ENCODE assay signal across 2 cellular contexts in the genomic region with DNA sequence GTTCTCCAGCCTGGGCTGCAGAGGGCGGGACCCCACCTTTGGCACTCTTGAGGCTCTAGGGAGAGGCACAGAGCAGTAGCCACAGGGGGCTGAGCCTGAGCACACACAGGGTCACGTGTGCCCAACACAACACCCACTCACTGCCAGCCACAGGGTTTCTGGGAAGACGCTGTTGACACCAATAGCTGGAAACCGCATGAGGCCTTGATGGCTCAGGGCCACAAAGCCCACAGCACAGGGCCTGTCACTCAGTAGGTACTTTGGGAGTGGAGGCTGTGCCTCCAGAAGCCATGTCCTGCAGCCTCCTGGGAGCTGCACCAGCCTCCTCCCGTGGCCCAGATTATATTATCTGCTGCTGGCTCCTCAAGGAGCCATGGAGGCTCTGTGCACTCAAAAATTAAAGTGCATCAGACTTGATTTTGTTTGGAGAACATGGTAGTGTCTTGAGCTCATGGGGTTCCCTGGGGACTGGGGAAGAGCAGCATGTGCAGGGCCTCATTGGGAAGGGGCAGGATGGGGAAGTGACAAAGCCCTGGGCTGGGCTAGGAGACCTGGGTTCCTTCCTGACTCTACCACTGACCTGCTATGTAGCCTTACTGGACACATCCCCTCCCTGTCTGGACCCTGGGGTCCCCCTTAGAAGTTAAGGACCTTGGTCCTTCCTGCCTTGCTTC.
TF ChIP-seq lines count a peak whose summit lies in the region.

No MANE protein-coding gene starts in this region.

TF ChIP-seq in HEK293, 187 proteins besides CTCF, POLR2A, EP300 and RAD21 (continued from another document and continues in another):
- TF ChIP-seq, protein P1, sequence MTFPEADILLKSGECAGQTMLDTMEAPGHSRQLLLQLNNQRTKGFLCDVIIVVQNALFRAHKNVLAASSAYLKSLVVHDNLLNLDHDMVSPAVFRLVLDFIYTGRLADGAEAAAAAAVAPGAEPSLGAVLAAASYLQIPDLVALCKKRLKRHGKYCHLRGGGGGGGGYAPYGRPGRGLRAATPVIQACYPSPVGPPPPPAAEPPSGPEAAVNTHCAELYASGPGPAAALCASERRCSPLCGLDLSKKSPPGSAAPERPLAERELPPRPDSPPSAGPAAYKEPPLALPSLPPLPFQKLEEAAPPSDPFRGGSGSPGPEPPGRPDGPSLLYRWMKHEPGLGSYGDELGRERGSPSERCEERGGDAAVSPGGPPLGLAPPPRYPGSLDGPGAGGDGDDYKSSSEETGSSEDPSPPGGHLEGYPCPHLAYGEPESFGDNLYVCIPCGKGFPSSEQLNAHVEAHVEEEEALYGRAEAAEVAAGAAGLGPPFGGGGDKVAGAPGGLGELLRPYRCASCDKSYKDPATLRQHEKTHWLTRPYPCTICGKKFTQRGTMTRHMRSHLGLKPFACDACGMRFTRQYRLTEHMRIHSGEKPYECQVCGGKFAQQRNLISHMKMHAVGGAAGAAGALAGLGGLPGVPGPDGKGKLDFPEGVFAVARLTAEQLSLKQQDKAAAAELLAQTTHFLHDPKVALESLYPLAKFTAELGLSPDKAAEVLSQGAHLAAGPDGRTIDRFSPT (tag by site-specific recombination; IDR thresholded peaks at IDR 0.05), result 0 out of 2 replicates have a peak, but pooled peaks have one; percentile 42
- TF ChIP-seq, protein P2, sequence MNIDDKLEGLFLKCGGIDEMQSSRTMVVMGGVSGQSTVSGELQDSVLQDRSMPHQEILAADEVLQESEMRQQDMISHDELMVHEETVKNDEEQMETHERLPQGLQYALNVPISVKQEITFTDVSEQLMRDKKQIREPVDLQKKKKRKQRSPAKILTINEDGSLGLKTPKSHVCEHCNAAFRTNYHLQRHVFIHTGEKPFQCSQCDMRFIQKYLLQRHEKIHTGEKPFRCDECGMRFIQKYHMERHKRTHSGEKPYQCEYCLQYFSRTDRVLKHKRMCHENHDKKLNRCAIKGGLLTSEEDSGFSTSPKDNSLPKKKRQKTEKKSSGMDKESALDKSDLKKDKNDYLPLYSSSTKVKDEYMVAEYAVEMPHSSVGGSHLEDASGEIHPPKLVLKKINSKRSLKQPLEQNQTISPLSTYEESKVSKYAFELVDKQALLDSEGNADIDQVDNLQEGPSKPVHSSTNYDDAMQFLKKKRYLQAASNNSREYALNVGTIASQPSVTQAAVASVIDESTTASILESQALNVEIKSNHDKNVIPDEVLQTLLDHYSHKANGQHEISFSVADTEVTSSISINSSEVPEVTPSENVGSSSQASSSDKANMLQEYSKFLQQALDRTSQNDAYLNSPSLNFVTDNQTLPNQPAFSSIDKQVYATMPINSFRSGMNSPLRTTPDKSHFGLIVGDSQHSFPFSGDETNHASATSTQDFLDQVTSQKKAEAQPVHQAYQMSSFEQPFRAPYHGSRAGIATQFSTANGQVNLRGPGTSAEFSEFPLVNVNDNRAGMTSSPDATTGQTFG (tag by site-specific recombination; IDR thresholded peaks at IDR 0.05; ENCODE audit: borderline replicate concordance), result no peak
- no peak for TF ChIP-seq ZNF48 (tag by site-specific recombination; IDR thresholded peaks at IDR 0.05)
- TF ChIP-seq, protein P3, sequence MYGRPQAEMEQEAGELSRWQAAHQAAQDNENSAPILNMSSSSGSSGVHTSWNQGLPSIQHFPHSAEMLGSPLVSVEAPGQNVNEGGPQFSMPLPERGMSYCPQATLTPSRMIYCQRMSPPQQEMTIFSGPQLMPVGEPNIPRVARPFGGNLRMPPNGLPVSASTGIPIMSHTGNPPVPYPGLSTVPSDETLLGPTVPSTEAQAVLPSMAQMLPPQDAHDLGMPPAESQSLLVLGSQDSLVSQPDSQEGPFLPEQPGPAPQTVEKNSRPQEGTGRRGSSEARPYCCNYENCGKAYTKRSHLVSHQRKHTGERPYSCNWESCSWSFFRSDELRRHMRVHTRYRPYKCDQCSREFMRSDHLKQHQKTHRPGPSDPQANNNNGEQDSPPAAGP (tag by site-specific recombination; IDR thresholded peaks at IDR 0.05), result peak; percentile 93
- TF ChIP-seq ZNF121 (tag by site-specific recombination; IDR thresholded peaks at IDR 0.05), result no peak
- no peak for TF ChIP-seq ZNF548 (tag by site-specific recombination; IDR thresholded peaks at IDR 0.05)
- peak; percentile 62; the same call in 1 of the 2 replicates for TF ChIP-seq ZNF501 (tag by site-specific recombination; IDR thresholded peaks at IDR 0.05)
- no peak for TF ChIP-seq ZNF214 (tag by site-specific recombination; IDR thresholded peaks at IDR 0.05; ENCODE audit: borderline replicate concordance)
- TF ChIP-seq ZNF169 (tag by site-specific recombination; IDR thresholded peaks at IDR 0.05), result no peak
- TF ChIP-seq YY2 (tag by site-specific recombination; IDR thresholded peaks at IDR 0.05), result no peak
- no peak; the same call in 1 of the 2 replicates for TF ChIP-seq SP3 (tag by site-specific recombination; IDR thresholded peaks at IDR 0.05)
- TF ChIP-seq ZBTB21 (tag by site-specific recombination; IDR thresholded peaks at IDR 0.05), result no peak
- TF ChIP-seq, protein P4, sequence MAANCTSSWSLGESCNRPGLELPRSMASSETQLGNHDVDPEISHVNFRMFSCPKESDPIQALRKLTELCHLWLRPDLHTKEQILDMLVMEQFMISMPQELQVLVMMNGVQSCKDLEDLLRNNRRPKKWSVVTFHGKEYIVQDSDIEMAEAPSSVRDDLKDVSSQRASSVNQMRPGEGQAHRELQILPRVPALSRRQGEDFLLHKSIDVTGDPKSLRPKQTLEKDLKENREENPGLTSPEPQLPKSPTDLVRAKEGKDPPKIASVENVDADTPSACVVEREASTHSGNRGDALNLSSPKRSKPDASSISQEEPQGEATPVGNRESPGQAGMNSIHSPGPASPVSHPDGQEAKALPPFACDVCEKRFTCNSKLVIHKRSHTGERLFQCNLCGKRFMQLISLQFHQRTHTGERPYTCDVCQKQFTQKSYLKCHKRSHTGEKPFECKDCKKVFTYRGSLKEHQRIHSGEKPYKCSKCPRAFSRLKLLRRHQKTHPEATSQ (tag by site-specific recombination; IDR thresholded peaks at IDR 0.05), result no peak
- no peak for TF ChIP-seq ZNF184 (tag by site-specific recombination; IDR thresholded peaks at IDR 0.05)
- no peak for TF ChIP-seq YY1 (tag by site-specific recombination; IDR thresholded peaks at IDR 0.05)
- peak; percentile 75 for TF ChIP-seq SP7 (tag by site-specific recombination; IDR thresholded peaks at IDR 0.05)
- TF ChIP-seq, protein P5, sequence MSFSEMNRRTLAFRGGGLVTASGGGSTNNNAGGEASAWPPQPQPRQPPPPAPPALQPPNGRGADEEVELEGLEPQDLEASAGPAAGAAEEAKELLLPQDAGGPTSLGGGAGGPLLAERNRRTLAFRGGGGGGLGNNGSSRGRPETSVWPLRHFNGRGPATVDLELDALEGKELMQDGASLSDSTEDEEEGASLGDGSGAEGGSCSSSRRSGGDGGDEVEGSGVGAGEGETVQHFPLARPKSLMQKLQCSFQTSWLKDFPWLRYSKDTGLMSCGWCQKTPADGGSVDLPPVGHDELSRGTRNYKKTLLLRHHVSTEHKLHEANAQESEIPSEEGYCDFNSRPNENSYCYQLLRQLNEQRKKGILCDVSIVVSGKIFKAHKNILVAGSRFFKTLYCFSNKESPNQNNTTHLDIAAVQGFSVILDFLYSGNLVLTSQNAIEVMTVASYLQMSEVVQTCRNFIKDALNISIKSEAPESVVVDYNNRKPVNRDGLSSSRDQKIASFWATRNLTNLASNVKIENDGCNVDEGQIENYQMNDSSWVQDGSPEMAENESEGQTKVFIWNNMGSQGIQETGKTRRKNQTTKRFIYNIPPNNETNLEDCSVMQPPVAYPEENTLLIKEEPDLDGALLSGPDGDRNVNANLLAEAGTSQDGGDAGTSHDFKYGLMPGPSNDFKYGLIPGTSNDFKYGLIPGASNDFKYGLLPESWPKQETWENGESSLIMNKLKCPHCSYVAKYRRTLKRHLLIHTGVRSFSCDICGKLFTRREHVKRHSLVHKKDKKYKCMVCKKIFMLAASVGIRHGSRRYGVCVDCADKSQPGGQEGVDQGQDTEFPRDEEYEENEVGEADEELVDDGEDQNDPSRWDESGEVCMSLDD (tag by site-specific recombination; IDR thresholded peaks at IDR 0.05), result no peak
- TF ChIP-seq ZBTB17 (tag by site-specific recombination; IDR thresholded peaks at IDR 0.05), result peak; percentile 62

TF ChIP-seq in HepG2, 621 proteins besides CTCF, POLR2A, EP300 and RAD21 (continued from another document and continues in another):
- TF ChIP-seq, protein P6, sequence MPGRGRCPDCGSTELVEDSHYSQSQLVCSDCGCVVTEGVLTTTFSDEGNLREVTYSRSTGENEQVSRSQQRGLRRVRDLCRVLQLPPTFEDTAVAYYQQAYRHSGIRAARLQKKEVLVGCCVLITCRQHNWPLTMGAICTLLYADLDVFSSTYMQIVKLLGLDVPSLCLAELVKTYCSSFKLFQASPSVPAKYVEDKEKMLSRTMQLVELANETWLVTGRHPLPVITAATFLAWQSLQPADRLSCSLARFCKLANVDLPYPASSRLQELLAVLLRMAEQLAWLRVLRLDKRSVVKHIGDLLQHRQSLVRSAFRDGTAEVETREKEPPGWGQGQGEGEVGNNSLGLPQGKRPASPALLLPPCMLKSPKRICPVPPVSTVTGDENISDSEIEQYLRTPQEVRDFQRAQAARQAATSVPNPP (CRISPR knock-in tag; IDR thresholded peaks at IDR 0.05), result no peak
- TF ChIP-seq PRPF4 (IDR thresholded peaks at IDR 0.05; ENCODE audit: low read depth, low read length, poor library complexity, severe bottlenecking), result no peak
- TF ChIP-seq ZNF598 (CRISPR knock-in tag; IDR thresholded peaks at IDR 0.05; ENCODE audit: borderline replicate concordance), result no peak
- no peak for TF ChIP-seq GPN1 (CRISPR knock-in tag; IDR thresholded peaks at IDR 0.05; ENCODE audit: borderline replicate concordance)
- no peak for TF ChIP-seq ZNF589 (CRISPR knock-in tag; conservative IDR thresholded peaks at IDR 0.05)
- TF ChIP-seq ZNF274 (CRISPR knock-in tag; IDR thresholded peaks at IDR 0.05), result no peak
- no peak for TF ChIP-seq RELA (CRISPR knock-in tag; IDR thresholded peaks at IDR 0.05)
- TF ChIP-seq TP53 (CRISPR knock-in tag; conservative IDR thresholded peaks at IDR 0.05), result no peak
- TF ChIP-seq MATR3 (CRISPR knock-in tag; IDR thresholded peaks at IDR 0.05), result no peak
- TF ChIP-seq, protein P7, sequence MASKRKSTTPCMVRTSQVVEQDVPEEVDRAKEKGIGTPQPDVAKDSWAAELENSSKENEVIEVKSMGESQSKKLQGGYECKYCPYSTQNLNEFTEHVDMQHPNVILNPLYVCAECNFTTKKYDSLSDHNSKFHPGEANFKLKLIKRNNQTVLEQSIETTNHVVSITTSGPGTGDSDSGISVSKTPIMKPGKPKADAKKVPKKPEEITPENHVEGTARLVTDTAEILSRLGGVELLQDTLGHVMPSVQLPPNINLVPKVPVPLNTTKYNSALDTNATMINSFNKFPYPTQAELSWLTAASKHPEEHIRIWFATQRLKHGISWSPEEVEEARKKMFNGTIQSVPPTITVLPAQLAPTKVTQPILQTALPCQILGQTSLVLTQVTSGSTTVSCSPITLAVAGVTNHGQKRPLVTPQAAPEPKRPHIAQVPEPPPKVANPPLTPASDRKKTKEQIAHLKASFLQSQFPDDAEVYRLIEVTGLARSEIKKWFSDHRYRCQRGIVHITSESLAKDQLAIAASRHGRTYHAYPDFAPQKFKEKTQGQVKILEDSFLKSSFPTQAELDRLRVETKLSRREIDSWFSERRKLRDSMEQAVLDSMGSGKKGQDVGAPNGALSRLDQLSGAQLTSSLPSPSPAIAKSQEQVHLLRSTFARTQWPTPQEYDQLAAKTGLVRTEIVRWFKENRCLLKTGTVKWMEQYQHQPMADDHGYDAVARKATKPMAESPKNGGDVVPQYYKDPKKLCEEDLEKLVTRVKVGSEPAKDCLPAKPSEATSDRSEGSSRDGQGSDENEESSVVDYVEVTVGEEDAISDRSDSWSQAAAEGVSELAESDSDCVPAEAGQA (IDR thresholded peaks at IDR 0.05; ENCODE audit: low read depth), result no peak
- TF ChIP-seq, protein P7 (CRISPR knock-in tag; IDR thresholded peaks at IDR 0.05; ENCODE audit: borderline replicate concordance), result no peak
- no peak for TF ChIP-seq SP140L (CRISPR knock-in tag; IDR thresholded peaks at IDR 0.05; ENCODE audit: borderline replicate concordance)
- no peak for TF ChIP-seq ZNF160 (CRISPR knock-in tag; IDR thresholded peaks at IDR 0.05)
- no peak for TF ChIP-seq ZNF879 (CRISPR knock-in tag; IDR thresholded peaks at IDR 0.05)
- TF ChIP-seq ZNF547 (CRISPR knock-in tag; IDR thresholded peaks at IDR 0.05), result no peak
- TF ChIP-seq, protein P8, sequence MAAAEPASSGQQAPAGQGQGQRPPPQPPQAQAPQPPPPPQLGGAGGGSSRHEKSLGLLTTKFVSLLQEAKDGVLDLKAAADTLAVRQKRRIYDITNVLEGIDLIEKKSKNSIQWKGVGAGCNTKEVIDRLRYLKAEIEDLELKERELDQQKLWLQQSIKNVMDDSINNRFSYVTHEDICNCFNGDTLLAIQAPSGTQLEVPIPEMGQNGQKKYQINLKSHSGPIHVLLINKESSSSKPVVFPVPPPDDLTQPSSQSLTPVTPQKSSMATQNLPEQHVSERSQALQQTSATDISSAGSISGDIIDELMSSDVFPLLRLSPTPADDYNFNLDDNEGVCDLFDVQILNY (CRISPR knock-in tag; conservative IDR thresholded peaks at IDR 0.05), result no peak
- TF ChIP-seq HNRNPH1 (optimal IDR thresholded peaks at IDR 0.05; ENCODE audit: low read depth, low read length), result no peak
- TF ChIP-seq SMARCE1 (IDR thresholded peaks at IDR 0.05; ENCODE audit: borderline replicate concordance), result no peak
- TF ChIP-seq, protein P9, sequence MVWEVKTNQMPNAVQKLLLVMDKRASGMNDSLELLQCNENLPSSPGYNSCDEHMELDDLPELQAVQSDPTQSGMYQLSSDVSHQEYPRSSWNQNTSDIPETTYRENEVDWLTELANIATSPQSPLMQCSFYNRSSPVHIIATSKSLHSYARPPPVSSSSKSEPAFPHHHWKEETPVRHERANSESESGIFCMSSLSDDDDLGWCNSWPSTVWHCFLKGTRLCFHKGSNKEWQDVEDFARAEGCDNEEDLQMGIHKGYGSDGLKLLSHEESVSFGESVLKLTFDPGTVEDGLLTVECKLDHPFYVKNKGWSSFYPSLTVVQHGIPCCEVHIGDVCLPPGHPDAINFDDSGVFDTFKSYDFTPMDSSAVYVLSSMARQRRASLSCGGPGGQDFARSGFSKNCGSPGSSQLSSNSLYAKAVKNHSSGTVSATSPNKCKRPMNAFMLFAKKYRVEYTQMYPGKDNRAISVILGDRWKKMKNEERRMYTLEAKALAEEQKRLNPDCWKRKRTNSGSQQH (CRISPR knock-in tag; IDR thresholded peaks at IDR 0.05; ENCODE audit: low read depth), result peak; percentile 67
- no peak for TF ChIP-seq SMYD3 (CRISPR knock-in tag; IDR thresholded peaks at IDR 0.05)
- TF ChIP-seq ESRRA (CRISPR knock-in tag; IDR thresholded peaks at IDR 0.05; ENCODE audit: low read depth), result no peak
